In the genomic region with DNA sequence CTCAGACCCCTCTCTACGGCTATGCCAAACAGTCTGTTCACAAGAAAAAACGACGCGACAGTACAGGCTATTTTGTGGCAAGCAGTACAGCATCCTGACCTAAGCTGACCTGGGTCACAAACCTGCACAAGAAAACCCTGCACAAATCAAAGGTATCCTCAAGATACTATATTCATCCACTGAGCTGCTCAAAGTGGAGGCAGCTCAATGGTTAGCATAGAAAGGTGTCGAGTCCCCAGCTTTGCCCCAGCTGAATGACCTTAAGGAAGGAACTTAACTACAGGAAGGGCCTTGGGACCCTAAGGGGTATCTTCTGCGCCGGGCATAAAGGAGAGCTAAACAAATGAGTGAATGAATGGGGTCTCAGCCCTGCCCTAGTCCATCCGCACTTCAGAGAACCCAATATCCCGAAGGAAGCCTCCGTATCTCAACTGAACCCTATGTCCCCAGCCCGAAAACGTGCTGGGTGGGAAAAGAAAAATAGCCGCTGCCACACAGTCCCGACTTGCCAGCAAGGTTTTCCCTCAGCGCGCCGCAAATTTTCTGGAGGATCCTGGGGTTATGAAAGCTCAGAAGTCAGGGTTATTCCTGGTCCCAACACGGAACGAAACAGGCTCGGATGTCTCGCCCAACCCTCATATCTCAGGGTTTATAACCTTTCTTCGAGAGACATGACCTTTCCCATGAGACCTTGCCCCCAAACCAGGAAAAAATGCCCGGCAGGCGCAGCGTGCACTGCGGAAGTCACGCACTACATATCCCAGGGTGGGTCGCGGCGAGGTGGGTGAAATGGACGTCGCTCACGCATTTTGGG, we compare ENCODE assay signal across 8 cellular contexts. TPM values are rescaled to one million over a fixed set of nuclear protein-coding genes. Genes with fewer than 3 reads are reported as not detected.
DNase-seq lines count a peak whose midpoint lies in the region; ATAC-seq and TF ChIP-seq lines count a peak whose summit lies in the region.

A gene with protein sequence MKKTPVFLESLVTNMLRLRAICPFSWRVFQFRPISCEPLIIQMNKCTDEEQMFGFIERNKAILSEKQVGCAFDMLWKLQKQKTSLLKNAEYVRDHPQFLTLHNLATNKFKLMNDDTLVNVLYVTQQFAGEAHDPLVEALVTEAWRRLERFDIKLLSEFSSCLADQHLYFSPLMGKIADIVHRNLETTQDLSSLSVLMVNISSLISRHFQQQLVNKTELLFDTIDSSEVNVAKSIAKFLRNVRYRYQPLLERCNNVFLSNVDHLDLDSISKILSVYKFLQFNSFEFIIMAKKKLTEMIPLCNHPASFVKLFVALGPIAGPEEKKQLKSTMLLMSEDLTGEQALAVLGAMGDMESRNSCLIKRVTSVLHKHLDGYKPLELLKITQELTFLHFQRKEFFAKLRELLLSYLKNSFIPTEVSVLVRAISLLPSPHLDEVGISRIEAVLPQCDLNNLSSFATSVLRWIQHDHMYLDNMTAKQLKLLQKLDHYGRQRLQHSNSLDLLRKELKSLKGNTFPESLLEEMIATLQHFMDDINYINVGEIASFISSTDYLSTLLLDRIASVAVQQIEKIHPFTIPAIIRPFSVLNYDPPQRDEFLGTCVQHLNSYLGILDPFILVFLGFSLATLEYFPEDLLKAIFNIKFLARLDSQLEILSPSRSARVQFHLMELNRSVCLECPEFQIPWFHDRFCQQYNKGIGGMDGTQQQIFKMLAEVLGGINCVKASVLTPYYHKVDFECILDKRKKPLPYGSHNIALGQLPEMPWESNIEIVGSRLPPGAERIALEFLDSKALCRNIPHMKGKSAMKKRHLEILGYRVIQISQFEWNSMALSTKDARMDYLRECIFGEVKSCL (minus strand): TSS at position 706 of the 814 bp plus-strand sequence. CDS start 1,836 bp downstream, outside the sequence.

- no peaks in the 10 kb centered on the region; the same call in 1 of the 2 replicates for H3K36me3 ChIP-seq in GM06990 (ENCODE audit: control insufficient read depth, insufficient read depth, low read length)
- H3K36me3 ChIP-seq in thymus (ENCODE audit: control insufficient read depth, insufficient read depth), result no peaks in the 10 kb centered on the region

- no peaks in the 10 kb centered on the region for H3K9me3 ChIP-seq in thymus (ENCODE audit: control insufficient read depth)

- ATAC-seq in HG02571 (IDR thresholded peaks at IDR 0.05; ENCODE audit: unreplicated experiment), result peak; percentile 100
- peak; percentile 96 to 99 for ATAC-seq in activated naive CD4-positive, alpha-beta T cell treated with anti-CD3 and anti-CD28 coated beads, Interleukin-2, amount 50 U/mL, for 72 hours

- H3K4me3 ChIP-seq in GM06990 (replicated peaks; ENCODE audit: low read depth, low read length) (peak within 1 kb of the TSS; percentile 66), thymus (ENCODE audit: low read length) (peak within 1 kb of the TSS; percentile 61)

- TF ChIP-seq CTCF in GM06990 (IDR thresholded peaks at IDR 0.05; ENCODE audit: insufficient read depth, low read length, poor library complexity, severe bottlenecking) (no peak), glutamatergic neuron (IDR thresholded peaks at IDR 0.05; ENCODE audit: partially characterized antibody, unreplicated experiment) (no peak), osteocyte (IDR thresholded peaks at IDR 0.05) (no peak)

- H3K27ac Mint-ChIP-seq in activated naive CD4-positive, alpha-beta T cell treated with anti-CD3 and anti-CD28 coated beads, Interleukin-2, amount 50 U/mL, for 72 hours, result peak within 1 kb of the TSS; percentile 90 to 92
- peak within 1 kb of the TSS; percentile 92 for H3K27ac Mint-ChIP-seq in glutamatergic neuron (ENCODE audit: unreplicated experiment)
- peak within 1 kb of the TSS; percentile 91 for H3K27ac Mint-ChIP-seq in osteocyte (ENCODE audit: unreplicated experiment)

- H3K36me3 Mint-ChIP-seq in activated naive CD4-positive, alpha-beta T cell treated with anti-CD3 and anti-CD28 coated beads, Interleukin-2, amount 50 U/mL, for 72 hours, result peaks cover 5 to 9% of the 10 kb centered on the region in 2 donors
- no peaks in the 10 kb centered on the region for H3K36me3 Mint-ChIP-seq in glutamatergic neuron (ENCODE audit: unreplicated experiment)
- no peaks in the 10 kb centered on the region for H3K36me3 Mint-ChIP-seq in osteocyte (ENCODE audit: unreplicated experiment)

- peaks cover 5% of the 10 kb centered on the region for H3K4me1 Mint-ChIP-seq in glutamatergic neuron (ENCODE audit: low read depth, unreplicated experiment)
- H3K4me1 Mint-ChIP-seq in osteocyte (ENCODE audit: unreplicated experiment), result peaks cover 14% of the 10 kb centered on the region

- H3K4me3 Mint-ChIP-seq in glutamatergic neuron (ENCODE audit: unreplicated experiment) (peak within 1 kb of the TSS; percentile 98), osteocyte (ENCODE audit: unreplicated experiment) (peak within 1 kb of the TSS; percentile 95)

- peak; percentile 85 for DNase-seq in GM06990 (ENCODE audit: extremely low read depth, insufficient read length)
- peak; percentile 80 for DNase-seq in NCI-H1048 (lab: John Stamatoyannopoulos, UW)
- DNase-seq in SKM-1 (lab: John Stamatoyannopoulos, UW; ENCODE audit: unreplicated experiment), result peak; percentile 91
- peak; percentile 75 to 80 for DNase-seq in activated naive CD4-positive, alpha-beta T cell treated with anti-CD3 and anti-CD28 coated beads, Interleukin-2, amount 50 U/mL, for 72 hours (ENCODE audit: low spot score in 2 of 2)
- peak; percentile 86 for DNase-seq in glutamatergic neuron
- peak; percentile 89 for DNase-seq in osteocyte (ENCODE audit: extremely low spot score, unreplicated experiment)

- peaks cover 4% of the 10 kb centered on the region for H3K4me1 ChIP-seq in thymus (ENCODE audit: control insufficient read depth, insufficient read depth, low read length)

- no peak within 1 kb of the TSS for H3K27ac ChIP-seq in thymus (ENCODE audit: low read depth)

- H3K27me3 Mint-ChIP-seq in glutamatergic neuron (ENCODE audit: unreplicated experiment) (peaks cover 4% of the 10 kb centered on the region), osteocyte (ENCODE audit: unreplicated experiment) (no peaks in the 10 kb centered on the region)

- H3K27me3 ChIP-seq in GM06990 (replicated peaks; ENCODE audit: control insufficient read depth, insufficient read depth, low read length), result no peaks in the 10 kb centered on the region
- no peaks in the 10 kb centered on the region for H3K27me3 ChIP-seq in thymus (ENCODE audit: control insufficient read depth, insufficient read depth)

- WGBS in thymus, result under 1% methylated on average over 33 of the region's 33 CpGs

- no peaks in the 10 kb centered on the region for H3K9me3 Mint-ChIP-seq in activated naive CD4-positive, alpha-beta T cell treated with anti-CD3 and anti-CD28 coated beads, Interleukin-2, amount 50 U/mL, for 72 hours
- peaks cover 7% of the 10 kb centered on the region for H3K9me3 Mint-ChIP-seq in glutamatergic neuron (ENCODE audit: unreplicated experiment)
- H3K9me3 Mint-ChIP-seq in osteocyte (ENCODE audit: unreplicated experiment), result no peaks in the 10 kb centered on the region

RNA-seq across cellular contexts. Expression of the gene that starts here (rescaled TPM):
- 10 to 100 TPM; 30.4 to 63.3 TPM for total RNA-seq in activated naive CD4-positive, alpha-beta T cell treated with anti-CD3 and anti-CD28 coated beads, Interleukin-2, amount 50 U/mL, for 72 hours
- 38.1 TPM for total RNA-seq in glutamatergic neuron (ENCODE audit: unreplicated experiment)
- total RNA-seq in osteocyte, result 12.3 and 15.6 TPM in 2 replicates
- polyA plus RNA-seq in thymus, result 65.6 TPM
